In genomic region chr19:17226002-17226933, GRCh38 we compare ENCODE assay signal across 8 cellular contexts. TPM values are rescaled to one million over a fixed set of nuclear protein-coding genes. Genes with fewer than 3 reads are reported as not detected.
DNase-seq lines count a peak whose midpoint lies in the region; ATAC-seq, FAIRE-seq and TF ChIP-seq lines count a peak whose summit lies in the region.

OCEL1 (plus strand) TSS chr19:17226226; CDS start chr19:17226248, 22 bp downstream.

- no peaks in the 10 kb centered on the region for H3K27me3 ChIP-seq in HUES48 (ENCODE audit: control insufficient read depth, insufficient read depth, low read length)
- H3K27me3 ChIP-seq in NT2/D1 (ENCODE audit: insufficient read depth, insufficient read length): peaks cover 2% of the 10 kb centered on the region
- H3K27me3 ChIP-seq in H1 (replicated peaks in 1 of 4; ENCODE audit: control insufficient read depth in 3 of 4, extremely low read depth in 1 of 4, insufficient read depth in 3 of 4, low read length in 3 of 4): no peaks in the 10 kb centered on the region
- no peaks in the 10 kb centered on the region for H3K27me3 ChIP-seq in mesenchymal stem cell (ENCODE audit: control insufficient read depth in 1 of 2, insufficient read depth in 1 of 2, low read length in 2 of 2)

- H3K56ac ChIP-seq in H1 (replicated peaks; ENCODE audit: insufficient read length, low read depth, low read length): peak within 1 kb of the TSS; percentile 79

- FAIRE-seq in H1 (lab: Jason Lieb, UNC): no peak

- H3K27ac ChIP-seq in HUES48 (ENCODE audit: low read depth, low read length) (peak within 1 kb of the TSS; percentile 98), H1 (ENCODE audit: low read depth, low read length) (peak within 1 kb of the TSS; percentile 84; the same call in 1 of the 2 replicates), mesenchymal stem cell (ENCODE audit: low read length, poor library complexity, severe bottlenecking) (peak within 1 kb of the TSS; percentile 70)

- DNase-seq in Caki2 (ENCODE audit: low read depth) (peak; percentile 99), NT2/D1 (ENCODE audit: low read depth, low spot score) (peak; percentile 97), H1 (ENCODE audit: low read depth in 1 of 2, low spot score in 2 of 2) (peak; percentile 89 to 96), mesenchymal stem cell (peak; percentile 98)
- peak; percentile 89 to 92 (median 90) for DNase-seq in activated CD8-positive, alpha-beta memory T cell treated with anti-CD3 and anti-CD28 coated beads for 48 hours (ENCODE audit: low read depth in 2 of 3, low spot score in 2 of 3)
- peak; percentile 91 for DNase-seq in stimulated activated CD8-positive, alpha-beta memory T cell treated with anti-CD3 and anti-CD28 coated beads, Interleukin-12 subunit alpha, Interleukin-12 subunit beta, amount 100 ng/mL, for 24 hours (ENCODE audit: extremely low read depth)

- CTCF ChIA-PET in H1 (lab: Charles Lee; ENCODE audit: partially characterized antibody): interaction anchor here (0.6 to 3.8 kb wide), 6 partner anchors 9 to 56 kb away, joined by 3 to 23 read pairs (median 4); partner anchors contain the start of gene ANKLE1

- H2AK5ac ChIP-seq in H1 (ENCODE audit: low read depth, low read length) (no peak within 1 kb of the TSS), mesenchymal stem cell (ENCODE audit: low read length, severe bottlenecking) (peak within 1 kb of the TSS; percentile 72)

- peak within 1 kb of the TSS; percentile 99 for H3K18ac ChIP-seq in H1 (ENCODE audit: extremely low read depth, low read length)
- peak within 1 kb of the TSS; percentile 96 to 99 for H3K18ac ChIP-seq in mesenchymal stem cell (ENCODE audit: low read depth in 1 of 2, low read length in 2 of 2)

- H3K4me2 ChIP-seq in H1 (ENCODE audit: insufficient read depth in 1 of 2, low read depth in 2 of 2, low read length in 2 of 2) (peak within 1 kb of the TSS; percentile 19 to 82), mesenchymal stem cell (ENCODE audit: low read length, poor library complexity, severe bottlenecking) (peak within 1 kb of the TSS; percentile 96)

- no peak for TF ChIP-seq RAD21 in H1 (IDR thresholded peaks at IDR 0.05 in 1 of 2, conservative IDR thresholded peaks at IDR 0.05 in 1 of 2; ENCODE audit: low read depth in 2 of 2, low read length in 2 of 2)

- H3K9me3 ChIP-seq in HUES48 (ENCODE audit: control insufficient read depth, insufficient read depth, low read length): no peaks in the 10 kb centered on the region
- no peaks in the 10 kb centered on the region for H3K9me3 ChIP-seq in NT2/D1 (ENCODE audit: insufficient read depth, low read length)
- no peaks in the 10 kb centered on the region for H3K9me3 ChIP-seq in H1 (ENCODE audit: insufficient read depth in 2 of 2, low read depth in 1 of 2, low read length in 1 of 2)
- H3K9me3 ChIP-seq in mesenchymal stem cell (ENCODE audit: control insufficient read depth, low read length): no peaks in the 10 kb centered on the region

- no peak within 1 kb of the TSS for H4K91ac ChIP-seq in H1 (replicated peaks; ENCODE audit: insufficient read length, low read length)
- peak within 1 kb of the TSS; percentile 71 for H4K91ac ChIP-seq in mesenchymal stem cell (ENCODE audit: low read length)

- peak; percentile 88 for ATAC-seq in GM21390 (IDR thresholded peaks at IDR 0.05; ENCODE audit: unreplicated experiment)

- 3% methylated on average over 61 of the region's 90 CpGs; no CpG with 5 or more reads in 1 of the 2 experiments for WGBS in H1 (ENCODE audit: extremely low coverage in 1 of 2, insufficient coverage in 1 of 2, insufficient read length in 1 of 2, insufficient replicate concordance in 2 of 2, low coverage in 1 of 2, low lambda C conversion rate in 2 of 2, missing lambda C conversion rate in 1 of 2), 2 experiments
- WGBS in mesenchymal stem cell: under 1% methylated on average over 90 of the region's 90 CpGs

- H3K14ac ChIP-seq in H1 (ENCODE audit: insufficient read length) (no peak within 1 kb of the TSS), mesenchymal stem cell (ENCODE audit: low read length in 2 of 2) (peak within 1 kb of the TSS in 1 of 2 experiments; percentile 71)

- in situ Hi-C loops in Caki2 (cut with HindIII; ENCODE audit: low pct_unique_long_range_greater_than_20kb, low sequenced_read_pairs): no loop called here

- H2BK20ac ChIP-seq in H1 (ENCODE audit: low read length): no peak within 1 kb of the TSS

- peaks cover 2 to 4% of the 10 kb centered on the region in 2 experiments for H4K20me1 ChIP-seq in H1 (replicated peaks in 1 of 2; ENCODE audit: control insufficient read depth in 1 of 2, insufficient read depth in 2 of 2, low read length in 2 of 2)

- peak; percentile 50 to 86 for TF ChIP-seq POLR2A in H1 (IDR thresholded peaks at IDR 0.05; ENCODE audit: control extremely low read depth in 1 of 2, low read depth in 2 of 2, low read length in 2 of 2)

- H3K9ac ChIP-seq in HUES48 (ENCODE audit: low read depth, low read length) (peak within 1 kb of the TSS; percentile 58; the same call in 1 of the 2 replicates), NT2/D1 (ENCODE audit: insufficient read length, low read depth) (peak within 1 kb of the TSS; percentile 87), H1 (replicated peaks in 1 of 4; ENCODE audit: extremely low read depth in 1 of 4, low read depth in 3 of 4, low read length in 3 of 4) (peak within 1 kb of the TSS in 3 of 4 experiments; percentile 54 to 89 (median 65); a peak in 4 of 7 replicates), mesenchymal stem cell (ENCODE audit: low read length) (peak within 1 kb of the TSS; percentile 86)

- H3K4ac ChIP-seq in H1 (replicated peaks; ENCODE audit: insufficient read length, low read depth, low read length) (peak within 1 kb of the TSS; percentile 21), mesenchymal stem cell (ENCODE audit: low read depth in 1 of 2, low read length in 2 of 2) (peak within 1 kb of the TSS; percentile 85 to 90)

- POLR2A ChIA-PET in H1 (lab: Charles Lee; ENCODE audit: partially characterized antibody): interaction anchor here (0.6 to 12.3 kb wide), 20 partner anchors 8 to 152 kb away, joined by 3 to 118 read pairs (median 4); partner anchors contain the start of genes ANKLE1, ANO8, NR2F6 and USE1

- H4K8ac ChIP-seq in H1 (ENCODE audit: extremely low read depth, insufficient read depth, low read length): peak within 1 kb of the TSS; percentile 69
- H4K8ac ChIP-seq in mesenchymal stem cell (ENCODE audit: low read length): peak within 1 kb of the TSS; percentile 68

- H3K79me1 ChIP-seq in H1 (ENCODE audit: low read depth, low read length) (peaks cover 2% of the 10 kb centered on the region; the same call in 1 of the 2 replicates), mesenchymal stem cell (replicated peaks; ENCODE audit: low read length, poor library complexity, severe bottlenecking) (peaks cover 18% of the 10 kb centered on the region)

- H3K79me2 ChIP-seq in H1 (ENCODE audit: control insufficient read depth in 1 of 2, insufficient read depth in 2 of 2, low read length in 2 of 2): no peaks in the 10 kb centered on the region

- peak within 1 kb of the TSS; percentile 94; the same call in 1 of the 2 replicates for H2BK5ac ChIP-seq in H1 (ENCODE audit: low read depth, low read length)
- peak within 1 kb of the TSS; percentile 67 for H2BK5ac ChIP-seq in mesenchymal stem cell (ENCODE audit: low read depth, low read length, poor library complexity, severe bottlenecking)

- H2BK12ac ChIP-seq in H1 (ENCODE audit: low read depth, low read length) (peak within 1 kb of the TSS; percentile 84; the same call in 1 of the 2 replicates), mesenchymal stem cell (ENCODE audit: low read length in 2 of 2) (peak within 1 kb of the TSS in 1 of 2 experiments; percentile 31)

- H2BK15ac ChIP-seq in H1 (ENCODE audit: low read length) (peak within 1 kb of the TSS; percentile 72; the same call in 1 of the 2 replicates), mesenchymal stem cell (ENCODE audit: low read depth, poor library complexity, severe bottlenecking) (peak within 1 kb of the TSS; percentile 50)

- peaks cover 14% of the 10 kb centered on the region; the same call in 1 of the 2 replicates for H3K36me3 ChIP-seq in HUES48 (ENCODE audit: control insufficient read depth, insufficient read depth, low read length)
- peaks cover 22% of the 10 kb centered on the region for H3K36me3 ChIP-seq in NT2/D1 (ENCODE audit: insufficient read depth, insufficient read length, low read length)
- peaks cover 0 to 16% (median 3%) of the 10 kb centered on the region in 4 experiments; a peak in 3 of 8 replicates for H3K36me3 ChIP-seq in H1 (ENCODE audit: control insufficient read depth in 2 of 4, insufficient read depth in 4 of 4, low read length in 3 of 4)
- H3K36me3 ChIP-seq in mesenchymal stem cell (ENCODE audit: control insufficient read depth in 1 of 2, insufficient read depth in 2 of 2, low read depth in 1 of 2, low read length in 2 of 2): peaks cover 20 to 37% of the 10 kb centered on the region in 2 experiments

- no peaks in the 10 kb centered on the region for H3K23me2 ChIP-seq in H1 (ENCODE audit: low read depth, low read length)

- H2AFZ ChIP-seq in H1 (ENCODE audit: low read length) (no peak within 1 kb of the TSS), mesenchymal stem cell (ENCODE audit: low read depth, low read length) (peak within 1 kb of the TSS; percentile 94)

- no peak for TF ChIP-seq CTCF in H1 (IDR thresholded peaks at IDR 0.05; ENCODE audit: control extremely low read depth in 1 of 3, insufficient read depth in 1 of 3, low read depth in 1 of 3, low read length in 3 of 3)

- peak within 1 kb of the TSS; percentile 85 for H3K4me3 ChIP-seq in HUES48 (ENCODE audit: low read depth, low read length)
- peak within 1 kb of the TSS; percentile 79 for H3K4me3 ChIP-seq in NT2/D1 (ENCODE audit: insufficient read length, low read depth)
- H3K4me3 ChIP-seq in H1 (ENCODE audit: extremely low read depth in 1 of 4, insufficient read depth in 2 of 4, low read depth in 3 of 4, low read length in 4 of 4): peak within 1 kb of the TSS; percentile 52 to 80 (median 65)
- H3K4me3 ChIP-seq in mesenchymal stem cell (ENCODE audit: insufficient read depth in 1 of 2, low read depth in 1 of 2, low read length in 2 of 2): peak within 1 kb of the TSS; percentile 85

- H3K23ac ChIP-seq in H1 (ENCODE audit: insufficient read length) (no peak within 1 kb of the TSS), mesenchymal stem cell (ENCODE audit: low read length in 2 of 2) (peak within 1 kb of the TSS; percentile 5 to 73)

- H3K4me1 ChIP-seq in HUES48 (ENCODE audit: control insufficient read depth, insufficient read depth, low read length) (no peaks in the 10 kb centered on the region), NT2/D1 (ENCODE audit: insufficient read depth, insufficient read length) (peaks cover 10% of the 10 kb centered on the region), H1 (replicated peaks in 1 of 4; ENCODE audit: control insufficient read depth in 3 of 4, insufficient read depth in 4 of 4, low read length in 3 of 4) (peaks cover 0 to 4% (median 3%) of the 10 kb centered on the region in 4 experiments; a peak in 6 of 7 replicates), mesenchymal stem cell (ENCODE audit: control insufficient read depth, insufficient read depth, low read depth, low read length) (peaks cover 14% of the 10 kb centered on the region)

- H2BK120ac ChIP-seq in H1 (replicated peaks; ENCODE audit: low read depth, low read length): no peak within 1 kb of the TSS
- H2BK120ac ChIP-seq in mesenchymal stem cell (ENCODE audit: low read depth, low read length): peak within 1 kb of the TSS; percentile 84

- H4K5ac ChIP-seq in H1 (ENCODE audit: insufficient read length, low read depth, low read length): peak within 1 kb of the TSS; percentile 93

- no peak for TF ChIP-seq EP300 in H1 (IDR thresholded peaks at IDR 0.05; ENCODE audit: borderline replicate concordance in 1 of 2, low read depth in 2 of 2, low read length in 2 of 2)

RNA-seq across cellular contexts. Expression of gene OCEL1, which starts in this region (rescaled TPM):
- 6.5 and 26.0 TPM in 2 replicates for total RNA-seq in Caki2 (2014; rRNA removed; shearing (Covaris generic); ENCODE audit: low replicate concordance)
- 32.1 and 32.6 TPM in 2 replicates for total RNA-seq in H1 (2021; fragmentation: NEBNext Ultra II Directional; extraction: Animal tissue kit (Norgen Biotek cat#: 25700))
- 13.3 and 20.2 TPM in 2 replicates for polyA plus RNA-seq in H1 (2011; rRNA removed)
- polyA plus RNA-seq in H1 (2011; cell fraction: cytosol; rRNA removed): 16.3 TPM
- 22.8 TPM for polyA plus RNA-seq in H1 (2011; cell fraction: nucleus; rRNA removed)
- 19.9 to 30.6 TPM (median 26.6 TPM) in 4 replicates for polyA plus RNA-seq in H1 (2012, experiment 1 of 2)
- polyA plus RNA-seq in H1 (2012, experiment 2 of 2): 97.2 TPM
- 47.9 TPM for polyA plus RNA-seq in H1 (2013, experiment 1 of 2)
- polyA plus RNA-seq in H1 (2013, experiment 2 of 2): 47.4 TPM
- 3.2 and 5.0 TPM in 2 replicates for polyA minus RNA-seq in H1 (2011; rRNA and poly(A)+ RNA removed)
- polyA minus RNA-seq in H1 (2011; cell fraction: cytosol; rRNA and poly(A)+ RNA removed): 10.0 TPM
- polyA minus RNA-seq in H1 (2011; cell fraction: nucleus; rRNA and poly(A)+ RNA removed): 10.5 TPM
- polyA plus RNA-seq in mesenchymal stem cell (2013, experiment 1 of 2): 49.4 TPM
- 49.0 TPM for polyA plus RNA-seq in mesenchymal stem cell (2013, experiment 2 of 2)

Comparison
In these comparisons a context has a peak if more than half of its experiments do, and no peak if none do; other contexts are left out.
1. Peak in every context shown above with its lines: DNase-seq, ATAC-seq, H3K4me3 ChIP-seq and H3K27ac ChIP-seq.